ENCODE assay signal across 29 cellular contexts in the genomic region with DNA sequence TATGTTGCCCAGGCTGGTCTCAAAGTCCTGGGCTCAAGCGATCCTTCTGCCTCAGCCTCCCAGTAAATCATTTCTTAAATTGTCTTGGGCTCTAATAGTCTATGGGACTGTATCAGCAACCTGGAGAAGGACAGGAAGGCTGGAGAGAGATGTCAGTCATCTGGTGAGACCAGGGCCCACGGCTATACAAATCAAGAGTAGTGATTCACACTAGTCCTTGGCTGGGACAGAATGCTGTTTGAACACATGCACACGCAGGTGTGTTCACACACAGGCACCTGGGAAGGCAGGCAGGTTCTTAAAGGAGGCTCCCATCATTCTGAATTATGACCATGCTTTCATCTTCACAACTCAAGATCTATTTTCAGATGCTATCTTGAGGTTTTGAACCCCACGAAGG. TPM values are rescaled to one million over a fixed set of nuclear protein-coding genes. Genes with fewer than 3 reads are reported as not detected.
DNase-seq lines count a peak whose midpoint lies in the region; ATAC-seq and TF ChIP-seq lines count a peak whose summit lies in the region.
"Had no signal": no experiment of that assay in that cellular context is flagged by ENCODE, and none has a peak within 500 bp of the region (broad histone marks: within the 10 kb centered on the region; RNA-seq: fewer than 3 reads in every experiment).

No MANE protein-coding gene starts in this region.

- H3K27ac Mint-ChIP-seq in osteocyte (ENCODE audit: unreplicated experiment), result no peak overlapping the region
- H3K27ac Mint-ChIP-seq: T-helper 2 cell treated with Interferon-gamma antibody and Interleukin-4, amounts not matched to agents 5 μg/mL and 100 μg/mL, for 36 hours had no signal

- H3K4me1 ChIP-seq in GM23248 (ENCODE audit: insufficient read depth) (peaks cover 32% of the 10 kb centered on the region), mammary epithelial cell (ENCODE audit: insufficient read depth, low read length) (peaks cover 24% of the 10 kb centered on the region), sigmoid colon (peaks cover 0 to 18% (median 9%) of the 10 kb centered on the region in 4 donors)

- in situ Hi-C loops in GM23248 (cut with MboI) (no loop called here), mammary epithelial cell (cut with MboI; ENCODE audit: low sequenced_read_pairs in 2 of 2) (loop anchor here in 1 of 2 donors (5.0 kb wide), 1 partner anchor 40 kb away; the partner anchor contains the start of gene NOB1)

- TF ChIP-seq POLR2A in sigmoid colon (IDR thresholded peaks at IDR 0.05), result no peak

- CTCF ChIA-PET in mammary epithelial cell (lab: Charles Lee; ENCODE audit: low non-redundant PET), result no interaction called here

- H4K20me1 ChIP-seq in GM23248 (ENCODE audit: insufficient read depth), result no peaks in the 10 kb centered on the region
- H4K20me1 ChIP-seq in mammary epithelial cell (ENCODE audit: insufficient read depth, low read length), result no peaks in the 10 kb centered on the region

- 0 out of 2 replicates have a peak, but pooled peaks cover 4% of the 10 kb centered on the region for H3K79me2 ChIP-seq in GM23248 (ENCODE audit: insufficient read depth)
- no peaks in the 10 kb centered on the region for H3K79me2 ChIP-seq in mammary epithelial cell (ENCODE audit: insufficient read depth, low read length)
- H3K79me2 ChIP-seq: hepatocyte, parathyroid adenoma had no signal

- H3K4me1 Mint-ChIP-seq in osteocyte (ENCODE audit: unreplicated experiment), result peaks cover 4% of the 10 kb centered on the region

- H3K9me3 ChIP-seq in GM23248 (ENCODE audit: low read depth) (no peaks in the 10 kb centered on the region), mammary epithelial cell (replicated peaks; ENCODE audit: insufficient read depth, low read length) (no peaks in the 10 kb centered on the region), sigmoid colon (no peaks in the 10 kb centered on the region)
- H3K9me3 ChIP-seq: adrenal gland, gastroesophageal sphincter, right atrium auricular region, spleen, stomach, tibial artery had no signal

- no peak for TF ChIP-seq EP300 in sigmoid colon (IDR thresholded peaks at IDR 0.05)

- H3F3A ChIP-seq in GM23248 (ENCODE audit: insufficient read depth), result peaks cover 63% of the 10 kb centered on the region

- H3K27me3 Mint-ChIP-seq in osteocyte (ENCODE audit: unreplicated experiment), result no peaks in the 10 kb centered on the region
- H3K27me3 Mint-ChIP-seq: brain had no signal

- H3K9me3 Mint-ChIP-seq in osteocyte (ENCODE audit: unreplicated experiment), result no peaks in the 10 kb centered on the region
- H3K9me3 Mint-ChIP-seq: brain; nephron; T-helper 2 cell treated with Interferon-gamma antibody and Interleukin-4, amounts not matched to agents 5 μg/mL and 100 μg/mL, for 36 hours had no signal

- H3K27ac ChIP-seq in 22Rv1 (peak overlapping the region; percentile 30), GM23248 (peak overlapping the region; percentile 72), mammary epithelial cell (ENCODE audit: insufficient read depth, low read depth, low read length) (peak overlapping the region; percentile 70), sigmoid colon (no peak overlapping the region)
- H3K27ac ChIP-seq: hepatocyte, right atrium auricular region, spleen had no signal

- peaks cover 69% of the 10 kb centered on the region for H3K36me3 ChIP-seq in GM23248 (ENCODE audit: low read depth)
- peaks cover 31% of the 10 kb centered on the region for H3K36me3 ChIP-seq in mammary epithelial cell (ENCODE audit: insufficient read depth, low read length)
- H3K36me3 ChIP-seq in sigmoid colon, result peaks cover 0 to 14% (median 2%) of the 10 kb centered on the region in 4 donors

- H3K4me3 ChIP-seq in GM23248 (no peak overlapping the region), mammary epithelial cell (replicated peaks in 1 of 3; ENCODE audit: insufficient read depth in 1 of 3, low read depth in 2 of 3, low read length in 3 of 3) (no peak overlapping the region), sigmoid colon (no peak overlapping the region)
- H3K4me3 ChIP-seq: adrenal gland, gastroesophageal sphincter, hepatocyte, right atrium auricular region, spleen, stomach, tibial artery had no signal

- no peak for ATAC-seq in GM19328 (IDR thresholded peaks at IDR 0.05; ENCODE audit: unreplicated experiment)

- 76 to 82% methylated on average over 4 of the region's 4 CpGs for WGBS in GM23248 (ENCODE audit: low coverage in 1 of 2, low lambda C conversion rate in 2 of 2, missing lambda C conversion rate in 2 of 2), 2 experiments
- 29% methylated on average over 4 of the region's 4 CpGs for WGBS in mammary epithelial cell (ENCODE audit: low coverage, missing lambda C conversion rate)
- WGBS in sigmoid colon, 2 donors, result 72 to 81% methylated on average over 4 of the region's 4 CpGs

- BruUV-seq in mammary epithelial cell (replicated peaks; lab: Mats Ljungman, UMichigan), result no TSS peak

- H3K4me2 ChIP-seq in GM23248 (ENCODE audit: unreplicated experiment) (no peak overlapping the region), mammary epithelial cell (ENCODE audit: insufficient read depth, low read depth, low read length) (no peak overlapping the region)
- H3K4me2 ChIP-seq: hepatocyte had no signal

- peaks cover 49% of the 10 kb centered on the region for H3K36me3 Mint-ChIP-seq in osteocyte (ENCODE audit: unreplicated experiment)

- intact Hi-C loops in mammary epithelial cell (cut with micrococcal nuclease) (loop anchor here (2.0 kb wide), 1 partner anchor 85 kb away; no protein-coding TSS in a partner anchor), sigmoid colon (cut with DNase I) (no loop called here)

- no peaks in the 10 kb centered on the region for H3K9me2 ChIP-seq in GM23248 (ENCODE audit: insufficient read depth)

- H2AFZ ChIP-seq in GM23248 (no peak overlapping the region), mammary epithelial cell (ENCODE audit: low read depth, low read length) (no peak overlapping the region)
- H2AFZ ChIP-seq: hepatocyte, parathyroid adenoma had no signal

- H3K9ac ChIP-seq in GM23248 (peak overlapping the region; percentile 43; the same call in 1 of the 2 replicates), mammary epithelial cell (ENCODE audit: insufficient read depth, low read length) (no peak overlapping the region)
- H3K9ac ChIP-seq: parathyroid adenoma had no signal

- DNase-seq in GM23248 (no peak), mammary epithelial cell (peak; percentile 42), osteocyte (ENCODE audit: extremely low spot score, unreplicated experiment) (peak; percentile 48), iPS-NIHi7 (ENCODE audit: extremely low spot score) (no peak), sigmoid colon (no peak)
- DNase-seq: activated gamma-delta T cell; COR-L47; DMS79; GDM1; left cardiac atrium; NCI-H1048; NCI-H1694; NCI-H446; NCI-H748 treated with DMSO at 0.1 percent for 48 hours; SIG-M5; spleen; stimulated activated CD4-positive, alpha-beta T cell treated with anti-CD3 and anti-CD28 coated beads, Interleukin-2, amount 100 ng/mL, for 24 hours; stomach had no signal

- H3K4me3 Mint-ChIP-seq in osteocyte (ENCODE audit: unreplicated experiment), result no peak overlapping the region
- H3K4me3 Mint-ChIP-seq: brain; nephron; T-helper 2 cell treated with Interferon-gamma antibody and Interleukin-4, amounts not matched to agents 5 μg/mL and 100 μg/mL, for 36 hours had no signal

- TF ChIP-seq CTCF in 22Rv1 (IDR thresholded peaks at IDR 0.05) (no peak), mammary epithelial cell (conservative IDR thresholded peaks at IDR 0.05 in 1 of 2, IDR thresholded peaks at IDR 0.05 in 1 of 2; ENCODE audit: extremely low read depth in 1 of 2, insufficient read depth in 1 of 2, low read depth in 1 of 2, low read length in 2 of 2) (no peak), osteocyte (IDR thresholded peaks at IDR 0.05) (no peak), sigmoid colon (IDR thresholded peaks at IDR 0.05) (no peak)

- dilution Hi-C loops in mammary epithelial cell (cut with HindIII; ENCODE audit: low sequenced_read_pairs), result no loop called here

- H3K27me3 ChIP-seq in GM23248 (replicated peaks; ENCODE audit: insufficient read depth) (no peaks in the 10 kb centered on the region), mammary epithelial cell (ENCODE audit: insufficient read depth, low read length) (no peaks in the 10 kb centered on the region), sigmoid colon (no peaks in the 10 kb centered on the region)
- H3K27me3 ChIP-seq: adrenal gland, gastroesophageal sphincter, hepatocyte, right atrium auricular region, spleen, stomach, tibial artery had no signal

RNA-seq across cellular contexts. Expression of gene NQO1, which starts 14.1 kb away (rescaled TPM):
- total RNA-seq in GM23248 (2014; rRNA removed; shearing (Covaris generic)), result 332 and 431 TPM in 2 replicates
- polyA plus RNA-seq in GM23248 (2016; fragmentation: Nextera tagmentation; extraction: Ambion mirVana), result 501 and 507 TPM in 2 replicates
- total RNA-seq in mammary epithelial cell, result 100 to 1,000 TPM; 241 to 421 TPM
- polyA plus RNA-seq in mammary epithelial cell, result 446 TPM
- polyA minus RNA-seq in mammary epithelial cell, result 221 TPM
- total RNA-seq in osteocyte, result 389 and 470 TPM in 2 replicates
- total RNA-seq in sigmoid colon, result 10 to 100 TPM; 14.5 to 56.0 (median 30.3) TPM
- polyA plus RNA-seq in sigmoid colon, result 100 to 1,000 TPM; 113 to 250 (median 166) TPM

RNA-seq across cellular contexts. Expression of gene NOB1, which starts 42.4 kb away (rescaled TPM):
- 20.4 and 24.8 TPM in 2 replicates for total RNA-seq in GM23248 (2014; rRNA removed; shearing (Covaris generic))
- polyA plus RNA-seq in GM23248 (2016; fragmentation: Nextera tagmentation; extraction: Ambion mirVana) (44.5 and 46.2 TPM in 2 replicates), mammary epithelial cell (90.4 TPM), sigmoid colon (10 to 100 TPM; 21.0 to 49.1 (median 36.0) TPM)
- total RNA-seq in mammary epithelial cell (10 to 100 TPM; 30.7 to 72.3 TPM), osteocyte (41.9 and 43.3 TPM in 2 replicates), sigmoid colon (10 to 100 TPM; 31.0 to 40.0 (median 35.7) TPM)
- polyA minus RNA-seq in mammary epithelial cell, result 83.8 TPM

RNA-seq across cellular contexts. Expression of gene WWP2, which starts 49.9 kb away (rescaled TPM):
- 15.8 and 19.0 TPM in 2 replicates for total RNA-seq in GM23248 (2014; rRNA removed; shearing (Covaris generic))
- polyA plus RNA-seq in GM23248 (2016; fragmentation: Nextera tagmentation; extraction: Ambion mirVana), result 18.4 and 18.5 TPM in 2 replicates
- 10 to 100 TPM; 30.3 to 32.8 TPM for total RNA-seq in mammary epithelial cell
- 13.3 TPM for polyA plus RNA-seq in mammary epithelial cell
- 41.5 TPM for polyA minus RNA-seq in mammary epithelial cell
- 36.2 and 38.2 TPM in 2 replicates for total RNA-seq in osteocyte
- 10 to 100 TPM; 11.4 to 23.9 (median 19.9) TPM for total RNA-seq in sigmoid colon
- 10 to 100 TPM; 28.8 to 59.0 (median 37.9) TPM for polyA plus RNA-seq in sigmoid colon

Comparison
In these comparisons a context has a peak if more than half of its experiments do, and no peak if none do; other contexts are left out.
1. H3K27ac ChIP-seq: peak in 22Rv1 (single experiment), GM23248 (single experiment) and mammary epithelial cell (single experiment); none in sigmoid colon (0 of 4).
2. DNase-seq: peak in mammary epithelial cell (single experiment) and osteocyte (single experiment); none in GM23248 (single experiment), iPS-NIHi7 (single experiment) and sigmoid colon (single experiment).